ENCODE assay signal across 26 cellular contexts in the genomic region with DNA sequence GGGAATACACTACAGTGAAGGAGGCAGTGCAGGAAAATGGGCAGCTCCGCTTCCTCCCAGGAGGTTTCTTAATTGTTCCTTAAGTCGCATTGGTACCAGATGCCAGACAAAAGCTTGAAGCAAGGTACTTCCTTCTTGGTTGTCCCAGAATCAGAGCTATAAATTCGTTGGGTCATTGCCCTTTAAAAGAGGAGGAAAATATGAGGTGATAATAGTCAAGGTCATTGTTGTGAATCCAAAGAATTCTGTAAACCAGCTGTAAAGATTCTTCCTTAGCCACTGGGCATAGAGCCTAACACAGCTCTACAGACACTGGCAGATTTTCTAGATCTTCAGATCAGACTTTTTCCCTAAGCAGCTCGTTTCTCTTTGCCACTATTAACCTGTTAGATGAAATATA.
"Had no signal": no experiment of that assay in that cellular context is flagged by ENCODE, and none has a peak within 500 bp of the region (broad histone marks: within the 10 kb centered on the region; RNA-seq: fewer than 3 reads in every experiment).

No MANE protein-coding gene starts in this region.

- H3K27ac ChIP-seq: ascending aorta, brain microvascular endothelial cell, coronary artery, left lung, lower lobe of right lung, neural progenitor cell, parathyroid adenoma, right atrium auricular region, suprapubic skin, tibial artery, upper lobe of right lung had no signal

- H3K36me3 Mint-ChIP-seq: activated naive CD8-positive, alpha-beta T cell treated with anti-CD3 and anti-CD28 coated beads, Interleukin-2, amount 10 ng/mL, durations not matched to agents 7 days and 5 days; natural killer cell; neural progenitor cell had no signal

- H3K9me3 ChIP-seq: ascending aorta, left lung, lower lobe of right lung, right atrium auricular region, suprapubic skin, tibial artery, upper lobe of right lung had no signal

- H3K27ac Mint-ChIP-seq: activated naive CD8-positive, alpha-beta T cell treated with anti-CD3 and anti-CD28 coated beads, Interleukin-2, amount 10 ng/mL, durations not matched to agents 7 days and 5 days; effector memory CD8-positive, alpha-beta T cell; natural killer cell; neural progenitor cell had no signal

- H3K4me3 ChIP-seq: ascending aorta, coronary artery, left lung, lower lobe of right lung, neural progenitor cell, right atrium auricular region, suprapubic skin, tibial artery, upper lobe of right lung had no signal

- H3K4me3 Mint-ChIP-seq: activated naive CD8-positive, alpha-beta T cell treated with anti-CD3 and anti-CD28 coated beads, Interleukin-2, amount 10 ng/mL, durations not matched to agents 7 days and 5 days; effector memory CD8-positive, alpha-beta T cell; natural killer cell; neural progenitor cell had no signal

- H3K4me1 Mint-ChIP-seq: activated naive CD8-positive, alpha-beta T cell treated with anti-CD3 and anti-CD28 coated beads, Interleukin-2, amount 10 ng/mL, durations not matched to agents 7 days and 5 days; natural killer cell had no signal

- H3K27me3 Mint-ChIP-seq: effector memory CD8-positive, alpha-beta T cell had no signal

- H3K9me3 Mint-ChIP-seq: activated naive CD8-positive, alpha-beta T cell treated with anti-CD3 and anti-CD28 coated beads, Interleukin-2, amount 10 ng/mL, durations not matched to agents 7 days and 5 days; effector memory CD8-positive, alpha-beta T cell; natural killer cell; neural progenitor cell had no signal

- H3K36me3 ChIP-seq: ascending aorta, brain microvascular endothelial cell, left lung, lower lobe of right lung, neural progenitor cell, right atrium auricular region, suprapubic skin, tibial artery, upper lobe of right lung had no signal

- H3K9ac ChIP-seq: neural progenitor cell, parathyroid adenoma had no signal

- ATAC-seq: effector memory CD8-positive, alpha-beta T cell; esophagus mucosa; left lung; lower lobe of right lung; natural killer cell; upper lobe of right lung had no signal

- H2AFZ ChIP-seq: neural progenitor cell, parathyroid adenoma had no signal

- H3K4me1 ChIP-seq: ascending aorta, left lung, lower lobe of right lung, parathyroid adenoma, right atrium auricular region, suprapubic skin, tibial artery, upper lobe of right lung had no signal

- H3K4me2 ChIP-seq: neural progenitor cell had no signal

- DNase-seq: activated CD4-positive, alpha-beta T cell treated with anti-CD3 and anti-CD28 coated beads for 4 hours; activated CD4-positive, alpha-beta T cell treated with anti-CD3 and anti-CD28 coated beads, Interleukin-2, amount 50 U/mL, for 4 hours; activated CD8-positive, alpha-beta memory T cell treated with anti-CD3 and anti-CD28 coated beads for 24 hours; activated effector memory CD4-positive, alpha-beta T cell treated with Interleukin-2 at 50 U/mL for 16 hours; activated naive CD4-positive, alpha-beta T cell treated with Interleukin-2 at 50 U/mL for 16 hours; activated naive CD8-positive, alpha-beta T cell treated with anti-CD3 and anti-CD28 coated beads, Interleukin-2, amount 10 ng/mL, durations not matched to agents 7 days and 5 days; brain microvascular endothelial cell; effector memory CD8-positive, alpha-beta T cell; glutamatergic neuron; left lung; lower lobe of right lung; mesenchymal stem cell; natural killer cell; occipital lobe; stimulated activated CD4-positive, alpha-beta T cell treated with anti-CD3 and anti-CD28 coated beads, Interleukin-15, amount 100 ng/mL, for 24 hours; stimulated activated CD4-positive, alpha-beta T cell treated with anti-CD3 and anti-CD28 coated beads, Interleukin-2, amount 100 ng/mL, for 24 hours; stimulated activated naive CD4-positive, alpha-beta T cell; tibial artery; upper lobe of right lung had no signal

- H3K27me3 ChIP-seq: ascending aorta, brain microvascular endothelial cell, left lung, neural progenitor cell, right atrium auricular region, suprapubic skin, tibial artery, upper lobe of right lung had no signal
